In the genomic region with DNA sequence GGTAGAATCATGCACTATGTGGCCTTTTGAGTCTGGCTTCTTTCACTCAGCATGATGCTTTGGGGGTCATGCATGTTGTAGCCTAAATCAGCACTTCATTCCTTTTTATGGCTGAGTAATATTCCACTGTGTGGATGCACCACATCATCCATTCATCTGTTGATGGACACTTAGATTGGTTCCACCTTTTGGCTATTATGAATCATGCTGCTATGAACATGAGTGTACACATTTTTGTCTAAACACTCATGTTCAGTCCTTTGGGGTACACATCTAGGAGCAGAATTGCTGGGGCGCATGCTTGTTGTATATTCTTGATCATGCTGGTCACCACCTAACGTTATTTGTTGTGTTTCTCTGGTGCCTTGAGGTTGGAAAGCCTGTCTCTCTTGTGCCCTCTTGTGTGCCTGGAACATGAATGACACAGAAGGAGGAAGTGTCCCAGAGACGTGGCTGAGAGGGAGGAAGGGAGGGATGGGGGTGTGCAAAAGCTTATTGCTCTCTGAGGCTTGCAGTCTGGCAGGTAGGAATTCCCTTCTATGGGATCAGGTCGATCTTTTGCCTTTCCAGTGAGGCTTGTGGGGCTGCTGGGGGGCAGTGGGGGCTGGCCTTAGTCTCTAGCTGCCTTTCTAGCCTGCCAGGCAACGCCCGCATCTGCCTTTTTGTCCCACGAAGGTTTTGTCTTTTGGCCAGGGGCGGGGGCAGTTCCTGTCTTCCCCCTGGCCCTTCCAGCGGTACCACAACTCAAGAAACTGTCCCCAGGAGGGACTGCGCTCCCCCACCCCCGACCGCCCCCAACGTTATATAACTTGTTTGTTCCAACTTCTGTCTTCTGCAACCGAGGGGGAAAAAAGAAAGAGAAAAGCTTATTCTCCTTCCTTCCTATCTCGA, we compare ENCODE assay signal across 8 cellular contexts.
DNase-seq lines count a peak whose midpoint lies in the region; ATAC-seq lines count a peak whose summit lies in the region.
"Had no signal": no experiment of that assay in that cellular context is flagged by ENCODE, and none has a peak within 500 bp of the region (broad histone marks: within the 10 kb centered on the region; RNA-seq: fewer than 3 reads in every experiment).

No MANE protein-coding gene starts in this region.

- peak overlapping the region; percentile 30 to 71 (median 60); a peak in 19 of 22 replicates for H3K27ac ChIP-seq in BLaER1 treated with 17β-estradiol and CSF1 and Interleukin-3, amounts not matched to agents 10 nM and 100 nM

- peak overlapping the region; percentile 56 to 71 (median 59) for H3K9ac ChIP-seq in BLaER1 treated with 17β-estradiol and CSF1 and Interleukin-3, amounts not matched to agents 10 nM and 100 nM

- peak overlapping the region; percentile 14 to 62 (median 46); a peak in 19 of 20 replicates for H3K4me3 ChIP-seq in BLaER1 treated with 17β-estradiol and CSF1 and Interleukin-3, amounts not matched to agents 10 nM and 100 nM
- H3K4me3 ChIP-seq: uterus had no signal

- DNase-seq in RPMI8226 (peak; percentile 36), islet precursor cell (peak; percentile 61), kidney glomerular epithelial cell (lab: John Stamatoyannopoulos, UW) (no peak)
- DNase-seq: activated CD4-positive, alpha-beta T cell treated with anti-CD3 and anti-CD28 coated beads for 36 hours; uterus had no signal

- no peaks in the 10 kb centered on the region for H3K27me3 ChIP-seq in BLaER1 treated with 17β-estradiol and CSF1 and Interleukin-3, amounts not matched to agents 10 nM and 100 nM
- H3K27me3 ChIP-seq: uterus had no signal

- ATAC-seq in HG03457 (IDR thresholded peaks at IDR 0.05; ENCODE audit: unreplicated experiment) (no peak), HG03097 (IDR thresholded peaks at IDR 0.05; ENCODE audit: low FRiP score, unreplicated experiment) (no peak)
- ATAC-seq: activated CD4-positive, alpha-beta T cell treated with anti-CD3 and anti-CD28 coated beads for 36 hours had no signal

- peaks cover 14 to 89% (median 37%) of the 10 kb centered on the region in 11 experiments; a peak in 21 of 22 replicates for H4K20me1 ChIP-seq in BLaER1 treated with 17β-estradiol and CSF1 and Interleukin-3, amounts not matched to agents 10 nM and 100 nM

- H3K4me1 ChIP-seq in BLaER1 treated with 17β-estradiol and CSF1 and Interleukin-3, amounts not matched to agents 10 nM and 100 nM = peaks cover 53 to 71% (median 61%) of the 10 kb centered on the region in 10 experiments

- H3K4me2 ChIP-seq in BLaER1 treated with 17β-estradiol and CSF1 and Interleukin-3, amounts not matched to agents 10 nM and 100 nM = peak overlapping the region; percentile 88 to 99 (median 96)

- peaks cover 0 to 12% (median 9%) of the 10 kb centered on the region in 11 experiments; a peak in 7 of 22 replicates for H3K36me3 ChIP-seq in BLaER1 treated with 17β-estradiol and CSF1 and Interleukin-3, amounts not matched to agents 10 nM and 100 nM
- H3K36me3 ChIP-seq: uterus had no signal

- H3K9me3 ChIP-seq in BLaER1 treated with 17β-estradiol and CSF1 and Interleukin-3, amounts not matched to agents 10 nM and 100 nM (replicated peaks in 1 of 11) = no peaks in the 10 kb centered on the region
- H3K9me3 ChIP-seq: uterus had no signal
